In genomic region chr7:1019255-1019785, GRCh38 we compare ENCODE assay signal across 1 cellular context.
TF ChIP-seq lines count a peak whose summit lies in the region.

No MANE protein-coding gene starts in this region.

TF ChIP-seq in WTC11, 78 proteins besides CTCF, POLR2A, EP300 and RAD21 (continued from another document):
- TF ChIP-seq ARID4B (CRISPR knock-in tag; IDR thresholded peaks at IDR 0.05; ENCODE audit: borderline replicate concordance) (no peak), STAT6 (CRISPR knock-in tag; conservative IDR thresholded peaks at IDR 0.05; ENCODE audit: low read depth) (no peak)
